ENCODE assay signal across 13 cellular contexts in the genomic region with DNA sequence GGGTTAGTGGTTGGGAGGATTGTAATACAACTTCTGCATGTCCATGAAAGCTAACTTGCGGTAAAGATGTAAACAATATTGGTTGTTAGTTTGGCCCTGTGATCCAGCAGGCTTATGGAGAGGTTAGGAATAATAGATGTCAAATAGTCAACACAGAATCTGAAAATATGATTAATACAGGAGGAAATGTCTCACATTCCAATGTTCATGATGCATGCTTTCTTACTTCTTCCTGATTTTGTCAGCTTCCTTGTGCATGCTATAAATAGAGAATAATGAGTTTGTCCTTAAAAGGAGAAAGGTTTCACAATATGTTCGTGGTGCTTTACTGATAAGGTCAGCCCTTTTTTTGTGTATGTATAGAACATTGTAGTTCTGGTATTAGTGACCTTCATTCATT.
DNase-seq lines count a peak whose midpoint lies in the region; ATAC-seq and TF ChIP-seq lines count a peak whose summit lies in the region.
"Had no signal": no experiment of that assay in that cellular context is flagged by ENCODE, and none has a peak within 500 bp of the region (broad histone marks: within the 10 kb centered on the region; RNA-seq: fewer than 3 reads in every experiment).

No MANE protein-coding gene starts in this region.

- H3K9me2 ChIP-seq in PC-3 (replicated peaks; ENCODE audit: low read length): no peaks in the 10 kb centered on the region

- peak; percentile 36 for DNase-seq in GM04503 (ENCODE audit: low read depth)
- peak; percentile 85 for DNase-seq in PC-3
- DNase-seq in epithelial cell of esophagus (ENCODE audit: low read depth): peak; percentile 87
- DNase-seq in pulmonary artery endothelial cell (ENCODE audit: low read depth, low spot score): peak; percentile 91
- no peak for DNase-seq in effector memory CD4-positive, alpha-beta T cell
- no peak for DNase-seq in activated CD8-positive, alpha-beta memory T cell treated with anti-CD3 and anti-CD28 coated beads, Interleukin-2, amount 50 U/mL, for 48 hours
- no peak for DNase-seq in tibial nerve (ENCODE audit: low spot score in 2 of 2)
- no peak for DNase-seq in posterior cingulate gyrus
- DNase-seq: activated CD8-positive, alpha-beta T cell treated with anti-CD3 and anti-CD28 coated beads, Interleukin-2, amount 10 ng/mL, durations not matched to agents 7 days and 5 days; activated naive CD8-positive, alpha-beta T cell treated with anti-CD3 and anti-CD28 coated beads, Interleukin-2, amount 50 U/mL, for 24 hours; DND-41; NCI-H510A had no signal

- H3K9ac ChIP-seq in PC-3 (ENCODE audit: low read length): peak overlapping the region; percentile 10

- TF ChIP-seq POLR2A in tibial nerve (IDR thresholded peaks at IDR 0.05): no peak

- H3K36me3 ChIP-seq in PC-3 (ENCODE audit: low read depth, low read length): no peaks in the 10 kb centered on the region
- no peaks in the 10 kb centered on the region for H3K36me3 ChIP-seq in effector memory CD4-positive, alpha-beta T cell (ENCODE audit: control insufficient read depth, insufficient read depth, low read length)
- H3K36me3 ChIP-seq in tibial nerve: no peaks in the 10 kb centered on the region

- BruUV-seq in PC-3 (replicated peaks; lab: Mats Ljungman, UMichigan): no TSS peak

- H3F3A ChIP-seq in PC-3 (ENCODE audit: low read length, unreplicated experiment): no peaks in the 10 kb centered on the region

- no peak for TF ChIP-seq CTCF in PC-3 (conservative IDR thresholded peaks at IDR 0.05; ENCODE audit: low read depth, low read length)
- no peak for TF ChIP-seq CTCF in epithelial cell of esophagus (IDR thresholded peaks at IDR 0.05; ENCODE audit: insufficient read depth, low read depth, low read length, missing control alignments)
- no peak for TF ChIP-seq CTCF in tibial nerve (IDR thresholded peaks at IDR 0.05)

- POLR2A ChIA-PET in PC-3 (lab: Charles Lee; ENCODE audit: unreplicated experiment): no interaction called here

- H3K27me3 ChIP-seq in PC-3 (ENCODE audit: low read length) (no peaks in the 10 kb centered on the region), tibial nerve (no peaks in the 10 kb centered on the region)
- H3K27me3 ChIP-seq in effector memory CD4-positive, alpha-beta T cell (replicated peaks; ENCODE audit: control insufficient read depth, insufficient read depth, low read length, poor library complexity, severe bottlenecking): no peaks in the 10 kb centered on the region

- CTCF ChIA-PET in PC-3 (lab: Charles Lee): no interaction called here

- 7 to 22% methylated on average over 2 of the region's 2 CpGs for WGBS in tibial nerve, 2 donors

- H3K4me2 ChIP-seq in PC-3 (ENCODE audit: low read length): peak overlapping the region; percentile 56

- H3K9me3 ChIP-seq in PC-3 (ENCODE audit: low read length): no peaks in the 10 kb centered on the region
- no peaks in the 10 kb centered on the region for H3K9me3 ChIP-seq in effector memory CD4-positive, alpha-beta T cell (ENCODE audit: control insufficient read depth, low read length)
- H3K9me3 ChIP-seq in tibial nerve: no peaks in the 10 kb centered on the region

- H3K27ac ChIP-seq in PC-3 (ENCODE audit: low read length): peak overlapping the region; percentile 67
- H3K27ac ChIP-seq in effector memory CD4-positive, alpha-beta T cell (ENCODE audit: insufficient read depth, low read length, poor library complexity, severe bottlenecking): no peak overlapping the region
- H3K27ac ChIP-seq in tibial nerve: no peak overlapping the region

- TF ChIP-seq EP300 in tibial nerve (IDR thresholded peaks at IDR 0.05): no peak

- H3K4me1 ChIP-seq in PC-3 (ENCODE audit: insufficient read depth, low read length) (peaks cover 23% of the 10 kb centered on the region), tibial nerve (no peaks in the 10 kb centered on the region)
- no peaks in the 10 kb centered on the region for H3K4me1 ChIP-seq in effector memory CD4-positive, alpha-beta T cell (ENCODE audit: control insufficient read depth, insufficient read depth, low read length, poor library complexity, severe bottlenecking)

- no peaks in the 10 kb centered on the region for H3K79me2 ChIP-seq in PC-3 (ENCODE audit: low read length)

- 0 out of 2 replicates have a peak overlapping the region, but pooled peaks have one; percentile 10 for H2AFZ ChIP-seq in PC-3 (ENCODE audit: low read length)

- peak overlapping the region; percentile 36; the same call in 1 of the 2 replicates for H3K4me3 ChIP-seq in PC-3 (ENCODE audit: low read length)
- H3K4me3 ChIP-seq in epithelial cell of esophagus (ENCODE audit: low read length): no peak overlapping the region
- H3K4me3 ChIP-seq in effector memory CD4-positive, alpha-beta T cell (ENCODE audit: insufficient read depth, low read depth, low read length, poor library complexity, severe bottlenecking): no peak overlapping the region
- H3K4me3 ChIP-seq in tibial nerve: no peak overlapping the region
- H3K4me3 ChIP-seq: skin epidermis had no signal

- intact Hi-C loops in PC-3 (cut with micrococcal nuclease): loop anchor here (1.0 to 5.0 kb wide), 4 partner anchors 26 to 499 kb away; no protein-coding TSS in a partner anchor
- intact Hi-C loops in posterior cingulate gyrus (cut with DNase I): loop anchor here (5.0 kb wide), 1 partner anchor 259 kb away; no protein-coding TSS in a partner anchor

- no peaks in the 10 kb centered on the region for H4K20me1 ChIP-seq in PC-3 (ENCODE audit: low read length)

- peak; percentile 94 for ATAC-seq in PC-3
- ATAC-seq: activated CD8-positive, alpha-beta T cell treated with anti-CD3 and anti-CD28 coated beads, Interleukin-2, amount 10 ng/mL, durations not matched to agents 7 days and 5 days; activated naive CD8-positive, alpha-beta T cell treated with anti-CD3 and anti-CD28 coated beads, Interleukin-2, amount 50 U/mL, for 24 hours had no signal

Comparison
In these comparisons a context has a peak if more than half of its experiments do, and no peak if none do; other contexts are left out.
1. DNase-seq: peak in GM04503 (single experiment), PC-3 (single experiment), epithelial cell of esophagus (single experiment) and pulmonary artery endothelial cell (single experiment); none in effector memory CD4-positive, alpha-beta T cell (0 of 3), activated CD8-positive, alpha-beta memory T cell treated with anti-CD3 and anti-CD28 coated beads, Interleukin-2, amount 50 U/mL, for 48 hours (single experiment), tibial nerve (0 of 2) and posterior cingulate gyrus (0 of 10).